In genomic region chr7:151063212-151063561, GRCh38 we compare ENCODE assay signal across 1 cellular context.
TF ChIP-seq lines count a peak whose summit lies in the region.

No MANE protein-coding gene starts in this region.

TF ChIP-seq in HCT116, 20 proteins besides CTCF, POLR2A, EP300 and RAD21 (continued from another document):
- TF ChIP-seq ZBTB33 (IDR thresholded peaks at IDR 0.05; ENCODE audit: extremely low read depth, insufficient replicate concordance, low read length), result no peak
